In the genomic region with DNA sequence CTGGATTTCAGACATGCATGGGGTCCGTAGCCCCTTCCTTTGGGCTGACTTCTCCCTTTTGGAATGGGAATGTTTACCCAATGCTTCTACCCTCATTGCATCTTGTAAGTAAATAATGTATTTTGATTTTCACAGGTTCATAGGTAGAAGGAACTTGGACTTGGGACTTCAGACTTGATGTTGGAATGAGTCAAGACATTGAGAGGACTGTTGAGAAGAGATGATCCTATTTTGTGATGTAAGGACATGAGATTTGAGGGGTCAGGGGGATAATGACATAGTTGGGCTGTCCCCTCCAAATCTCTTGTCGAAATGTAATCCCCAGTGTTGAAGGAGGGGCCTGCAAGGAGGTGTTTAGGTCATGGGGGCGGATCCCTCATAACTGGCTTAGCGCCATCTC, we compare ENCODE assay signal across 20 cellular contexts. TPM values are rescaled to one million over a fixed set of nuclear protein-coding genes. Genes with fewer than 3 reads are reported as not detected.
DNase-seq lines count a peak whose midpoint lies in the region; ATAC-seq and TF ChIP-seq lines count a peak whose summit lies in the region.
"Had no signal": no experiment of that assay in that cellular context is flagged by ENCODE, and none has a peak within 500 bp of the region (broad histone marks: within the 10 kb centered on the region; RNA-seq: fewer than 3 reads in every experiment).

No MANE protein-coding gene starts in this region.

- peak overlapping the region; percentile 2 for H3K27ac Mint-ChIP-seq in activated naive CD4-positive, alpha-beta T cell treated with anti-CD3 and anti-CD28 coated beads, Interleukin-2, amount 50 U/mL, for 24 hours
- no peak overlapping the region for H3K27ac Mint-ChIP-seq in activated naive CD4-positive, alpha-beta T cell treated with anti-CD3 and anti-CD28 coated beads, Interleukin-2, amount 50 U/mL, for 72 hours
- H3K27ac Mint-ChIP-seq: CD4-positive, alpha-beta memory T cell; HFFc6 had no signal

- ATAC-seq in activated naive CD4-positive, alpha-beta T cell treated with anti-CD3 and anti-CD28 coated beads, Interleukin-2, amount 50 U/mL, for 72 hours: no peak
- ATAC-seq in left lobe of liver: peak; percentile 26
- ATAC-seq in mucosa of descending colon: peak; percentile 39
- ATAC-seq in GM21526 (IDR thresholded peaks at IDR 0.05; ENCODE audit: low FRiP score, unreplicated experiment): no peak
- no peak for ATAC-seq in HG02852 (IDR thresholded peaks at IDR 0.05; ENCODE audit: unreplicated experiment)

- H3K4me3 ChIP-seq in mucosa of descending colon: no peak overlapping the region
- H3K4me3 ChIP-seq: HAP-1 had no signal

- no peak for DNase-seq in activated naive CD4-positive, alpha-beta T cell treated with anti-CD3 and anti-CD28 coated beads, Interleukin-2, amount 50 U/mL, for 72 hours (ENCODE audit: low spot score in 2 of 2)
- DNase-seq in left lobe of liver (ENCODE audit: low spot score) (no peak), mucosa of descending colon (no peak)
- DNase-seq: C1 segment of cervical spinal cord; Calu3; CD4-positive, alpha-beta memory T cell; COR-L47; DMS53; DMS79 treated with DMSO at 0.1 percent for 48 hours; GF-D8; GOT3; HFFc6 had no signal

- no peaks in the 10 kb centered on the region for H3K4me1 Mint-ChIP-seq in activated naive CD4-positive, alpha-beta T cell treated with anti-CD3 and anti-CD28 coated beads, Interleukin-2, amount 50 U/mL, for 24 hours

- H3K4me3 Mint-ChIP-seq in activated naive CD4-positive, alpha-beta T cell treated with anti-CD3 and anti-CD28 coated beads, Interleukin-2, amount 50 U/mL, for 24 hours: no peak overlapping the region
- H3K4me3 Mint-ChIP-seq: CD4-positive, alpha-beta memory T cell; HFFc6 had no signal

- H3K9me3 ChIP-seq in mucosa of descending colon: no peaks in the 10 kb centered on the region
- H3K9me3 ChIP-seq: HAP-1 had no signal

- no peaks in the 10 kb centered on the region for H3K36me3 Mint-ChIP-seq in activated naive CD4-positive, alpha-beta T cell treated with anti-CD3 and anti-CD28 coated beads, Interleukin-2, amount 50 U/mL, for 24 hours
- H3K36me3 Mint-ChIP-seq in activated naive CD4-positive, alpha-beta T cell treated with anti-CD3 and anti-CD28 coated beads, Interleukin-2, amount 50 U/mL, for 72 hours: no peaks in the 10 kb centered on the region
- H3K36me3 Mint-ChIP-seq: CD4-positive, alpha-beta memory T cell had no signal

- intact Hi-C loops in mucosa of descending colon (cut with DNase I, micrococcal nuclease): no loop called here

- H3K9me3 Mint-ChIP-seq in activated naive CD4-positive, alpha-beta T cell treated with anti-CD3 and anti-CD28 coated beads, Interleukin-2, amount 50 U/mL, for 24 hours: no peaks in the 10 kb centered on the region
- no peaks in the 10 kb centered on the region for H3K9me3 Mint-ChIP-seq in activated naive CD4-positive, alpha-beta T cell treated with anti-CD3 and anti-CD28 coated beads, Interleukin-2, amount 50 U/mL, for 72 hours
- H3K9me3 Mint-ChIP-seq: HFFc6 had no signal

- no peaks in the 10 kb centered on the region for H3K36me3 ChIP-seq in mucosa of descending colon (ENCODE audit: low read depth)
- H3K36me3 ChIP-seq: HAP-1 had no signal

- TF ChIP-seq CTCF in mucosa of descending colon (IDR thresholded peaks at IDR 0.05): no peak

- no peaks in the 10 kb centered on the region for H3K4me1 ChIP-seq in mucosa of descending colon (ENCODE audit: low read depth)
- H3K4me1 ChIP-seq: HAP-1 had no signal

- peaks cover 35% of the 10 kb centered on the region for H3K27me3 Mint-ChIP-seq in activated naive CD4-positive, alpha-beta T cell treated with anti-CD3 and anti-CD28 coated beads, Interleukin-2, amount 50 U/mL, for 24 hours

RNA-seq across cellular contexts. Expression of gene KRTAP5-10, which starts 0.9 kb away (rescaled TPM):
- total RNA-seq in activated naive CD4-positive, alpha-beta T cell treated with anti-CD3 and anti-CD28 coated beads, Interleukin-2, amount 50 U/mL, for 72 hours: not detected
- total RNA-seq in left lobe of liver (0.15 TPM), mucosa of descending colon (under 1 TPM in 2 of 3 donors, not detected in 1; 0.34 to 0.75 TPM)
- total RNA-seq: A172; A673; Calu3; CD4-positive, alpha-beta memory T cell; Daoy; G401; HFFc6 had no signal

RNA-seq across cellular contexts. Expression of gene KRTAP5-9, which starts 16.2 kb away (rescaled TPM):
- not detected for total RNA-seq in activated naive CD4-positive, alpha-beta T cell treated with anti-CD3 and anti-CD28 coated beads, Interleukin-2, amount 50 U/mL, for 72 hours
- 0.30 TPM for total RNA-seq in left lobe of liver
- total RNA-seq in mucosa of descending colon: 1 to 10 TPM in 1 of 3 donors, under 1 TPM in 1, not detected in 1; 0.60 to 1.4 TPM
- total RNA-seq: A172; A673; Calu3; CD4-positive, alpha-beta memory T cell; Daoy; G401 had no signal

RNA-seq across cellular contexts. Expression of gene KRTAP5-11, which starts 18.2 kb away (rescaled TPM):
- not detected for total RNA-seq in activated naive CD4-positive, alpha-beta T cell treated with anti-CD3 and anti-CD28 coated beads, Interleukin-2, amount 50 U/mL, for 72 hours
- total RNA-seq in left lobe of liver (not detected), mucosa of descending colon (not detected)
- total RNA-seq: A172; A673; Calu3; CD4-positive, alpha-beta memory T cell; Daoy; G401; HFFc6 had no signal

RNA-seq across cellular contexts. Expression of gene KRTAP5-8, which starts 26.6 kb away (rescaled TPM):
- total RNA-seq in activated naive CD4-positive, alpha-beta T cell treated with anti-CD3 and anti-CD28 coated beads, Interleukin-2, amount 50 U/mL, for 72 hours: not detected
- 0.25 TPM for total RNA-seq in left lobe of liver
- total RNA-seq in mucosa of descending colon: 1 to 10 TPM in 1 of 3 donors, under 1 TPM in 1, not detected in 1; 0.35 to 1.1 TPM
- total RNA-seq: A172; A673; Calu3; CD4-positive, alpha-beta memory T cell; Daoy; G401; HFFc6 had no signal

RNA-seq across cellular contexts. Expression of gene KRTAP5-7, which starts 37.4 kb away (rescaled TPM):
- not detected for total RNA-seq in activated naive CD4-positive, alpha-beta T cell treated with anti-CD3 and anti-CD28 coated beads, Interleukin-2, amount 50 U/mL, for 72 hours
- total RNA-seq in left lobe of liver (not detected), mucosa of descending colon (under 1 TPM in 2 of 3 donors, not detected in 1; 0.27 to 0.75 TPM)
- total RNA-seq: A172; A673; Calu3; CD4-positive, alpha-beta memory T cell; Daoy; G401; HFFc6 had no signal

Comparison
In these comparisons a context has a peak if more than half of its experiments do, and no peak if none do; other contexts are left out.
1. ATAC-seq: peak in left lobe of liver (single experiment) and mucosa of descending colon (single experiment); none in activated naive CD4-positive, alpha-beta T cell treated with anti-CD3 and anti-CD28 coated beads, Interleukin-2, amount 50 U/mL, for 72 hours (0 of 2), GM21526 (single experiment) and HG02852 (single experiment).